In the genomic region with DNA sequence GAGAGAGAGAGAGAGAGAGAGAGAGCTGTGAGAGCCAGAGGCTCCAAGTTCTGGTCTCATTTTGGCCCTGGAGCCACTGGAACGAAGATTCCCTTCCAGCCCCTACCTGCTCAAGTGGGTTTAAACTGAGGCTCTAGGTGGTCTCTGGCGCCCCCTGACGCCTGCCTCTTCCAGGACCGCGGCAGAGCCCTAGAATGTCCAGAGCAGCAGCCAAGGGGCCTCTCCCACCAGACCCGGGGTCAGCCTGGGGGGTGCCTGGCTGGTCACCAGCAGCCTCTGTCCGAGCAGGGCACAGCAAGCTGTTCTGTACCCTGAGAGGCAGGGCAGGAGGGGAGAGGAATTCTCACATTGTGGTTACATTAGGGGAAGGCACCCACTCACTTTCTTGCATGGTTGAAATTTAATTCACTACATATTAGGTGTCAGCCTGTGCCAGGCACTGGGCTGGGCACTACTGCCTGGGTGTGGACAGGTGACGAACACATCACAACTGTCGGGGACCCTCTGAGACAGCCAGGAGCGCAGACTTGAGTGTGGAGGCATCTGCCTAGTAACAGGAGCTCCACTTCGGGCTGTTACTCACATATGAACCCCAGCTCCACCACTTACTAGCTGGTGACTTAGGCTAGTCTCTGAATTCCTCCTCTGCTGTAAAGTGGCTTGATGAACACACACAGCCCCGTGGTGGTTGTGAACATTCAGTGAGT, we compare ENCODE assay signal across 8 cellular contexts. TPM values are rescaled to one million over a fixed set of nuclear protein-coding genes. Genes with fewer than 3 reads are reported as not detected.
A peak's percentile ranks its signal among the peaks of the same experiment; 100 is the strongest.
DNase-seq lines count a peak whose midpoint lies in the region; ATAC-seq, FAIRE-seq and TF ChIP-seq lines count a peak whose summit lies in the region.

No MANE protein-coding gene starts in this region.

- no peaks in the 10 kb centered on the region for H3K27me3 ChIP-seq in endothelial cell of umbilical vein (ENCODE audit: control insufficient read depth in 2 of 2, insufficient read depth in 2 of 2, low read length in 2 of 2)

- H3K9ac ChIP-seq in endothelial cell of umbilical vein (replicated peaks; ENCODE audit: extremely low read depth, insufficient read depth, low read length), result no peak overlapping the region

- no peaks in the 10 kb centered on the region for H3K9me1 ChIP-seq in endothelial cell of umbilical vein (replicated peaks; ENCODE audit: control insufficient read depth, extremely low read depth, insufficient read depth, low read length)

- FAIRE-seq in endothelial cell of umbilical vein (lab: Jason Lieb, UNC), result no peak

- dilution Hi-C loops in endothelial cell of umbilical vein (cut with MboI; ENCODE audit: extremely low pct_ligation_motif_present, low sequenced_read_pairs), result no loop called here

- TF ChIP-seq CTCF in NB4 (IDR thresholded peaks at IDR 0.05; ENCODE audit: low read depth, low read length) (peak; percentile 44), endothelial cell of umbilical vein (IDR thresholded peaks at IDR 0.05; ENCODE audit: extremely low read depth in 1 of 2, insufficient read depth in 1 of 2, low read depth in 1 of 2, low read length in 2 of 2) (peak; percentile 26 to 68)

- peaks cover 36 to 62% of the 10 kb centered on the region in 2 experiments for H3K36me3 ChIP-seq in endothelial cell of umbilical vein (ENCODE audit: control insufficient read depth in 2 of 2, extremely low read depth in 1 of 2, insufficient read depth in 2 of 2, low read length in 2 of 2)

- no peak overlapping the region for H2AFZ ChIP-seq in endothelial cell of umbilical vein (ENCODE audit: low read depth, low read length)

- no peaks in the 10 kb centered on the region for H3K79me2 ChIP-seq in endothelial cell of umbilical vein (ENCODE audit: control insufficient read depth, insufficient read depth, low read length)

- H3K4me3 ChIP-seq in NB4 (ENCODE audit: low read depth, low read length), result no peak overlapping the region
- H3K4me3 ChIP-seq in endothelial cell of umbilical vein (replicated peaks in 1 of 3; ENCODE audit: insufficient read depth in 1 of 3, low read depth in 1 of 3, low read length in 3 of 3), result no peak overlapping the region

- DNase-seq in ELF-1 (ENCODE audit: low read depth, low spot score), result peak; percentile 75
- DNase-seq in NB4 (ENCODE audit: low read depth), result peak; percentile 36
- peak; percentile 19 for DNase-seq in endothelial cell of umbilical vein (ENCODE audit: low read depth, low spot score)
- peak; percentile 32 for DNase-seq in mucosa of gallbladder (ENCODE audit: low spot score)
- DNase-seq in NCI-H446 (lab: John Stamatoyannopoulos, UW), result no peak
- no peak for DNase-seq in NCI-H1048 (lab: John Stamatoyannopoulos, UW)

- BruUV-seq in endothelial cell of umbilical vein (replicated peaks; lab: Mats Ljungman, UMichigan), result no TSS peak

- no peak overlapping the region for H3K27ac ChIP-seq in endothelial cell of umbilical vein (ENCODE audit: insufficient read depth, low read depth, low read length)

- CTCF ChIA-PET in endothelial cell of umbilical vein (lab: Charles Lee), result interaction anchor here (1.8 kb wide), 1 partner anchor 296 kb away, joined by 6 read pairs; no protein-coding TSS in a partner anchor

- H3K4me2 ChIP-seq in endothelial cell of umbilical vein (ENCODE audit: insufficient read depth, low read length), result no peak overlapping the region

- ATAC-seq in GM19455 (IDR thresholded peaks at IDR 0.05; ENCODE audit: unreplicated experiment), result no peak
- no peak for ATAC-seq in GM21737 (IDR thresholded peaks at IDR 0.05; ENCODE audit: unreplicated experiment)

- no peaks in the 10 kb centered on the region for H4K20me1 ChIP-seq in endothelial cell of umbilical vein (replicated peaks; ENCODE audit: control insufficient read depth, extremely low read depth, insufficient read depth, low read length)

- no peak for TF ChIP-seq POLR2A in NB4 (IDR thresholded peaks at IDR 0.05; ENCODE audit: extremely low read depth, insufficient read length)
- no peak for TF ChIP-seq POLR2A in endothelial cell of umbilical vein (IDR thresholded peaks at IDR 0.05; ENCODE audit: low read depth, low read length)

- intact Hi-C loops in endothelial cell of umbilical vein (cut with micrococcal nuclease), result loop anchor here (1.0 kb wide), 2 partner anchors 226 to 296 kb away; no protein-coding TSS in a partner anchor

- POLR2A ChIA-PET in endothelial cell of umbilical vein (lab: Charles Lee), result no interaction called here

- H3K4me1 ChIP-seq in endothelial cell of umbilical vein (ENCODE audit: control insufficient read depth, extremely low read depth, insufficient read depth, low read length), result peaks cover 6% of the 10 kb centered on the region

- H3K9me3 ChIP-seq in endothelial cell of umbilical vein (replicated peaks; ENCODE audit: control insufficient read depth, insufficient read depth, low read length), result no peaks in the 10 kb centered on the region

TF ChIP-seq in endothelial cell of umbilical vein, 7 proteins besides CTCF, POLR2A, EP300 and RAD21:
- TF ChIP-seq EZH2 (IDR thresholded peaks at IDR 0.05; ENCODE audit: borderline replicate concordance, low read depth, low read length, severe bottlenecking) (no peak), MYC (IDR thresholded peaks at IDR 0.05; ENCODE audit: low read depth, low read length) (no peak), JUN (IDR thresholded peaks at IDR 0.05; ENCODE audit: borderline replicate concordance, insufficient read depth, insufficient read length, low read depth) (no peak), MAX (IDR thresholded peaks at IDR 0.05; ENCODE audit: insufficient read depth, insufficient read length) (no peak), POLR2AphosphoS5 (IDR thresholded peaks at IDR 0.05; ENCODE audit: insufficient read depth, low read depth, low read length) (no peak), FOS (IDR thresholded peaks at IDR 0.05; ENCODE audit: borderline replicate concordance, insufficient read depth, low read length) (no peak), GATA2 (IDR thresholded peaks at IDR 0.05; ENCODE audit: insufficient read depth, insufficient read length, low read depth, low read length) (no peak)

RNA-seq across cellular contexts. Expression of gene AMBP, which starts 44.5 kb away (rescaled TPM):
- total RNA-seq in endothelial cell of umbilical vein (not detected in 2 replicates), mucosa of gallbladder (1,366 TPM)
- not detected in 2 replicates for polyA plus RNA-seq in endothelial cell of umbilical vein
- polyA plus RNA-seq in endothelial cell of umbilical vein (2011; cell fraction: cytosol; rRNA removed), result 0.04 and 0.06 TPM in 2 replicates
- polyA plus RNA-seq in endothelial cell of umbilical vein (2011; cell fraction: nucleus; rRNA removed), result 0.45 TPM in 1 of 2 replicates, not detected in the other
- polyA plus RNA-seq in endothelial cell of umbilical vein (2012), result not detected in 2 replicates
- polyA minus RNA-seq in endothelial cell of umbilical vein, result 0.70 TPM in 1 of 2 replicates, not detected in the other
- polyA minus RNA-seq in endothelial cell of umbilical vein (2011; cell fraction: cytosol; rRNA and poly(A)+ RNA removed), result not detected
- polyA minus RNA-seq in endothelial cell of umbilical vein (2011; cell fraction: nucleus; rRNA and poly(A)+ RNA removed), result not detected in 2 replicates

Comparison
In these comparisons a context has a peak if more than half of its experiments do, and no peak if none do; other contexts are left out.
1. DNase-seq: peak in ELF-1 (single experiment), NB4 (single experiment), endothelial cell of umbilical vein (single experiment) and mucosa of gallbladder (single experiment); none in NCI-H446 (0 of 2) and NCI-H1048 (single experiment).
2. RNA of gene AMBP, which starts 44.5 kb away (total RNA-seq): 1,366 TPM in mucosa of gallbladder (single experiment); not detected in endothelial cell of umbilical vein; every median in the first group is over 1,000 times any median in the second.